In the genomic region with DNA sequence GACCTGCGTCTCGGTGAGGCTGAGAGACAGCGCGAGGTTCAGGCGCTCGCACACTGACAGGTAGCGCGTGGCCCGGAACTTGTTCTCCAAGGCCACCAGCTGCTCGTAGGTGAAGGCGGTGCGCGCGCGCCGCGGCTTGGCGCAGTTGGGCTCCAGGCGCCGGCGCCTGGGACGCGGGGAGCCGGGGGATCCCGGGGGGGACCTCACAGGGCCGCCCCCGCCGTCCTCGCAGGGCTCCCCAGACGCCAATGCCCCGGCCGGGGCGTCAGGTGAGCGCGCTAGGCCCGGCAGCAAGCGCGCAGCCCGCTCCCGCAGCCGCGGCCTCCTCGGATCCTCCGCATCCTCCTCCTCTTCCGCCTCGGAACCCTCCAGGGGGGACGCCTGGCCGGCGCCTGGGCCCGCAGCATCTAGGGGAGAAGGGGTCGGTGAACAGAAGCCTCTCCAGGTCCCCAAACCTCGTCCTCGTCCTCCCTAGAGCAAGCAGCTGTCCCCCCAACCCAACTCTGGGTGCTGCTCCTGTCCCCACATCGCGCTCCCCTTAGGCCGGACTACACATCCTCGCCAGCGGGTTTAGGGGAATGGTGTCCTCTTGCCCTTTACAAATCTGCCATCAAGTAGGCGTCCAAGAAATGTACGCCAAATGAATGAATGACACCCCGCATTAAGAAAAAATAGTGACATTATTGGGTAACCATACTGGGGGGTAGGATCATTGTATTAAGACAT, we compare ENCODE assay signal across 14 cellular contexts. TPM values are rescaled to one million over a fixed set of nuclear protein-coding genes. Genes with fewer than 3 reads are reported as not detected.
A peak's percentile ranks its signal among the peaks of the same experiment; 100 is the strongest.
DNase-seq lines count a peak whose midpoint lies in the region; ATAC-seq and TF ChIP-seq lines count a peak whose summit lies in the region.
"Had no signal": no experiment of that assay in that cellular context is flagged by ENCODE, and none has a peak within 500 bp of the region (broad histone marks: within the 10 kb centered on the region; RNA-seq: fewer than 3 reads in every experiment).

No MANE protein-coding gene starts in this region.

- peaks cover 66% of the 10 kb centered on the region for H3K27me3 Mint-ChIP-seq in activated CD4-positive, alpha-beta memory T cell treated with anti-CD3 and anti-CD28 coated beads for 36 hours
- peaks cover 71% of the 10 kb centered on the region for H3K27me3 Mint-ChIP-seq in activated CD4-positive, alpha-beta memory T cell treated with anti-CD3 and anti-CD28 coated beads, Interleukin-2, amount 10 ng/mL, durations not matched to agents 7 days and 5 days
- peaks cover 72% of the 10 kb centered on the region for H3K27me3 Mint-ChIP-seq in T-helper 17 cell

- no peaks in the 10 kb centered on the region for H3K36me3 Mint-ChIP-seq in activated CD4-positive, alpha-beta memory T cell treated with anti-CD3 and anti-CD28 coated beads for 36 hours
- no peaks in the 10 kb centered on the region for H3K36me3 Mint-ChIP-seq in activated CD4-positive, alpha-beta memory T cell treated with anti-CD3 and anti-CD28 coated beads, Interleukin-2, amount 10 ng/mL, durations not matched to agents 7 days and 5 days (ENCODE audit: low read depth)
- peaks cover 5% of the 10 kb centered on the region for H3K36me3 Mint-ChIP-seq in T-helper 17 cell (ENCODE audit: low read depth)

- TF ChIP-seq CTCF in spleen (IDR thresholded peaks at IDR 0.05 in 8 of 11, conservative IDR thresholded peaks at IDR 0.05 in 3 of 11), result no peak

- ATAC-seq in T-helper 17 cell, result no peak
- no peak for ATAC-seq in GM18520 (IDR thresholded peaks at IDR 0.05; ENCODE audit: unreplicated experiment)

- no peak for TF ChIP-seq POLR2A in spleen (IDR thresholded peaks at IDR 0.05)

- no peaks in the 10 kb centered on the region for H3K9me3 Mint-ChIP-seq in activated CD4-positive, alpha-beta memory T cell treated with anti-CD3 and anti-CD28 coated beads for 36 hours
- no peaks in the 10 kb centered on the region for H3K9me3 Mint-ChIP-seq in activated CD4-positive, alpha-beta memory T cell treated with anti-CD3 and anti-CD28 coated beads, Interleukin-2, amount 10 ng/mL, durations not matched to agents 7 days and 5 days

- CTCF ChIA-PET in activated CD4-positive, alpha-beta memory T cell treated with anti-CD3 and anti-CD28 coated beads for 36 hours (lab: Charles Lee), result no interaction called here
- CTCF ChIA-PET in activated CD4-positive, alpha-beta memory T cell treated with anti-CD3 and anti-CD28 coated beads, Interleukin-2, amount 10 ng/mL, durations not matched to agents 7 days and 5 days (lab: Charles Lee), result no interaction called here
- CTCF ChIA-PET in HEK293T (lab: Yijun Ruan, JAX), result no interaction called here

- peak overlapping the region; percentile 62 for H3K4me3 ChIP-seq in iPS-18c (ENCODE audit: insufficient read depth, low read depth, low read length)
- peak overlapping the region in 6 of 8 donors; percentile 17 to 59 (median 27) for H3K4me3 ChIP-seq in spleen
- H3K4me3 ChIP-seq: colonic mucosa had no signal

- H3K36me3 ChIP-seq in spleen, result no peaks in the 10 kb centered on the region
- H3K36me3 ChIP-seq: colonic mucosa had no signal

- H3K27ac ChIP-seq in spleen, result no peak overlapping the region
- H3K27ac ChIP-seq: C4-2B, colonic mucosa had no signal

- H3K4me1 Mint-ChIP-seq in activated CD4-positive, alpha-beta memory T cell treated with anti-CD3 and anti-CD28 coated beads for 36 hours (ENCODE audit: low read depth), result peaks cover 24% of the 10 kb centered on the region
- peaks cover 16% of the 10 kb centered on the region for H3K4me1 Mint-ChIP-seq in activated CD4-positive, alpha-beta memory T cell treated with anti-CD3 and anti-CD28 coated beads, Interleukin-2, amount 10 ng/mL, durations not matched to agents 7 days and 5 days
- peaks cover 18% of the 10 kb centered on the region for H3K4me1 Mint-ChIP-seq in T-helper 17 cell

- H3K4me1 ChIP-seq in spleen, result peaks cover 22 to 43% (median 37%) of the 10 kb centered on the region in 6 donors

- DNase-seq in activated CD4-positive, alpha-beta memory T cell treated with anti-CD3 and anti-CD28 coated beads for 36 hours, result no peak
- DNase-seq in activated CD4-positive, alpha-beta memory T cell treated with anti-CD3 and anti-CD28 coated beads, Interleukin-2, amount 10 ng/mL, durations not matched to agents 7 days and 5 days, result no peak
- DNase-seq in T-helper 17 cell (no peak), spleen (no peak), HEK293T (ENCODE audit: extremely low spot score) (no peak), A172 (ENCODE audit: low spot score) (no peak)
- DNase-seq: activated CD4-positive, alpha-beta T cell treated with anti-CD3 and anti-CD28 coated beads, Interleukin-2, amount 50 U/mL, for 4 hours; colonic mucosa; KG1; kidney glomerular epithelial cell; stimulated activated CD4-positive, alpha-beta T cell treated with anti-CD3 and anti-CD28 coated beads, Interleukin-2, amount 100 ng/mL, for 24 hours had no signal

- H3K9me3 ChIP-seq in T-helper 17 cell (ENCODE audit: control insufficient read depth, low read length, poor library complexity, severe bottlenecking) (no peaks in the 10 kb centered on the region), iPS-18c (ENCODE audit: control insufficient read depth, insufficient read depth, low read length) (peaks cover 2% of the 10 kb centered on the region), spleen (no peaks in the 10 kb centered on the region)
- H3K9me3 ChIP-seq: colonic mucosa had no signal

- 2 to 11% (median 4%) methylated on average over 10 to 61 of the region's 61 CpGs for WGBS in spleen, 5 donors

- peaks cover 0 to 100% (median 64%) of the 10 kb centered on the region in 7 donors for H3K27me3 ChIP-seq in spleen (replicated peaks in 1 of 7)

- intact Hi-C loops in activated CD4-positive, alpha-beta memory T cell treated with anti-CD3 and anti-CD28 coated beads for 36 hours (cut with micrococcal nuclease), result loop anchor here (10.0 kb wide), 1 partner anchor 1313 kb away; a partner anchor contains a TSS
- intact Hi-C loops in spleen (cut with DNase I; ENCODE audit: low total_unique reads), result no loop called here

- H3K4me3 Mint-ChIP-seq in activated CD4-positive, alpha-beta memory T cell treated with anti-CD3 and anti-CD28 coated beads for 36 hours, result peak overlapping the region; percentile 12
- no peak overlapping the region for H3K4me3 Mint-ChIP-seq in activated CD4-positive, alpha-beta memory T cell treated with anti-CD3 and anti-CD28 coated beads, Interleukin-2, amount 10 ng/mL, durations not matched to agents 7 days and 5 days
- peak overlapping the region; percentile 86 for H3K4me3 Mint-ChIP-seq in T-helper 17 cell

- POLR2A ChIA-PET in activated CD4-positive, alpha-beta memory T cell treated with anti-CD3 and anti-CD28 coated beads for 36 hours (lab: Charles Lee), result no interaction called here
- POLR2A ChIA-PET in activated CD4-positive, alpha-beta memory T cell treated with anti-CD3 and anti-CD28 coated beads, Interleukin-2, amount 10 ng/mL, durations not matched to agents 7 days and 5 days (lab: Charles Lee), result no interaction called here
- POLR2A ChIA-PET in HEK293T (lab: Yijun Ruan, JAX), result no interaction called here

- no peak overlapping the region for H3K27ac Mint-ChIP-seq in activated CD4-positive, alpha-beta memory T cell treated with anti-CD3 and anti-CD28 coated beads for 36 hours
- no peak overlapping the region for H3K27ac Mint-ChIP-seq in activated CD4-positive, alpha-beta memory T cell treated with anti-CD3 and anti-CD28 coated beads, Interleukin-2, amount 10 ng/mL, durations not matched to agents 7 days and 5 days
- no peak overlapping the region for H3K27ac Mint-ChIP-seq in T-helper 17 cell

TF ChIP-seq in HEK293T, 16 proteins besides CTCF, POLR2A, EP300 and RAD21:
- TF ChIP-seq CTBP1 (IDR thresholded peaks at IDR 0.05; ENCODE audit: borderline replicate concordance) (no peak), ELF4 (IDR thresholded peaks at IDR 0.05) (no peak), HDGF (IDR thresholded peaks at IDR 0.05; ENCODE audit: borderline replicate concordance) (no peak), NFRKB (IDR thresholded peaks at IDR 0.05) (no peak), TARDBP (IDR thresholded peaks at IDR 0.05) (no peak), L3MBTL2 (conservative IDR thresholded peaks at IDR 0.05) (no peak)
- TF ChIP-seq, protein P1, sequence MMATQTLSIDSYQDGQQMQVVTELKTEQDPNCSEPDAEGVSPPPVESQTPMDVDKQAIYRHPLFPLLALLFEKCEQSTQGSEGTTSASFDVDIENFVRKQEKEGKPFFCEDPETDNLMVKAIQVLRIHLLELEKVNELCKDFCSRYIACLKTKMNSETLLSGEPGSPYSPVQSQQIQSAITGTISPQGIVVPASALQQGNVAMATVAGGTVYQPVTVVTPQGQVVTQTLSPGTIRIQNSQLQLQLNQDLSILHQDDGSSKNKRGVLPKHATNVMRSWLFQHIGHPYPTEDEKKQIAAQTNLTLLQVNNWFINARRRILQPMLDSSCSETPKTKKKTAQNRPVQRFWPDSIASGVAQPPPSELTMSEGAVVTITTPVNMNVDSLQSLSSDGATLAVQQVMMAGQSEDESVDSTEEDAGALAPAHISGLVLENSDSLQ (IDR thresholded peaks at IDR 0.05), result no peak
TF ChIP-seq in HEK293T: peak in this region for 0.

RNA-seq across cellular contexts. Expression of a gene that starts 1.9 kb away (rescaled TPM):
- not detected for total RNA-seq in activated CD4-positive, alpha-beta memory T cell treated with anti-CD3 and anti-CD28 coated beads for 36 hours
- total RNA-seq in activated CD4-positive, alpha-beta memory T cell treated with anti-CD3 and anti-CD28 coated beads, Interleukin-2, amount 10 ng/mL, durations not matched to agents 7 days and 5 days, result not detected
- total RNA-seq in T-helper 17 cell, result not detected
- total RNA-seq in spleen, result not detected
- not detected for polyA plus RNA-seq in spleen
- 0.22 TPM in 1 of 2 replicates, not detected in the other for total RNA-seq in A172 (2014; rRNA removed; shearing (Covaris generic))

RNA-seq across cellular contexts. Expression of a gene that starts 13.7 kb away (rescaled TPM):
- 10 to 100 TPM; 10.1 to 12.3 TPM for total RNA-seq in activated CD4-positive, alpha-beta memory T cell treated with anti-CD3 and anti-CD28 coated beads for 36 hours
- 10 to 100 TPM; 17.6 to 20.7 TPM for total RNA-seq in activated CD4-positive, alpha-beta memory T cell treated with anti-CD3 and anti-CD28 coated beads, Interleukin-2, amount 10 ng/mL, durations not matched to agents 7 days and 5 days
- total RNA-seq in T-helper 17 cell (10 to 100 TPM; 19.9 to 21.1 TPM), spleen (10 to 100 TPM; 16.8 to 27.9 (median 24.2) TPM)
- polyA plus RNA-seq in spleen, result 10 to 100 TPM; 18.1 to 36.8 (median 21.4) TPM
- 5.7 and 6.3 TPM in 2 replicates for total RNA-seq in A172 (2014; rRNA removed; shearing (Covaris generic))

RNA-seq across cellular contexts. Expression of a gene that starts 29.2 kb away (rescaled TPM):
- 10 to 100 TPM; 34.6 to 38.1 TPM for total RNA-seq in activated CD4-positive, alpha-beta memory T cell treated with anti-CD3 and anti-CD28 coated beads for 36 hours
- 10 to 100 TPM; 20.7 to 21.3 TPM for total RNA-seq in activated CD4-positive, alpha-beta memory T cell treated with anti-CD3 and anti-CD28 coated beads, Interleukin-2, amount 10 ng/mL, durations not matched to agents 7 days and 5 days
- total RNA-seq in T-helper 17 cell (10 to 100 TPM; 26.2 to 27.1 TPM), spleen (10 to 100 TPM; 42.4 to 63.0 (median 52.7) TPM)
- polyA plus RNA-seq in spleen, result 10 to 100 TPM; 22.1 to 32.5 (median 26.5) TPM
- 133 and 141 TPM in 2 replicates for total RNA-seq in A172 (2014; rRNA removed; shearing (Covaris generic))
